13 cellular contexts compared by ENCODE assay signal in the genomic region with DNA sequence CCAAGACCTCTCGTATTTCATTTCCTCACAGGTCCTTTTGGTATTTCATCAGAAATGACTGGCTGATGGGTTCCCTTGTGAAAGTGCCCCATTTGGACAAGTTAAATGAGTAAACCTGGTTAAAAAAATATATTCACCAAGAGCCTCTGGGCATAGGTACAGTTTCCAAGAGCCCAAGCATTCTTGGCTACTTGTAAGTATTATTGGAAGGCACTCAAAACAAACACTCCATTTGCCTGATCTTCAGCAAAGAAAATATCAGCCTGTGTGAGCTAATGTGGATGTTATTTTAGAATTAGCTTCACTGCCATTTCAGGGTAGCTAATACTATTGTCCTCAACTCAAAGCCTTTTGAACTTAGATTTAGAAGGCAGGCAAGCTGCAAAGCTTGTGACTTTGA.
DNase-seq lines count a peak whose midpoint lies in the region; FAIRE-seq and TF ChIP-seq lines count a peak whose summit lies in the region.
"Had no signal": no experiment of that assay in that cellular context is flagged by ENCODE, and none has a peak within 500 bp of the region (broad histone marks: within the 10 kb centered on the region; RNA-seq: fewer than 3 reads in every experiment).

No MANE protein-coding gene starts in this region.

- H3K36me3 Mint-ChIP-seq in type B pancreatic cell: no peaks in the 10 kb centered on the region
- H3K36me3 Mint-ChIP-seq: immature natural killer cell had no signal

- H3K9me3 Mint-ChIP-seq in type B pancreatic cell: no peaks in the 10 kb centered on the region

- H3K4me3 ChIP-seq in fibroblast of villous mesenchyme (ENCODE audit: low read depth, low read length) (no peak overlapping the region), skeletal muscle cell (ENCODE audit: low read depth, low read length) (no peak overlapping the region), dorsolateral prefrontal cortex (no peak overlapping the region)

- H3K27ac ChIP-seq in VCaP (peak overlapping the region; percentile 81), dorsolateral prefrontal cortex (no peak overlapping the region)

- no peaks in the 10 kb centered on the region for H3K4me1 Mint-ChIP-seq in type B pancreatic cell (ENCODE audit: unreplicated experiment)
- H3K4me1 Mint-ChIP-seq: immature natural killer cell had no signal

- H3K4me3 Mint-ChIP-seq in type B pancreatic cell: no peak overlapping the region
- H3K4me3 Mint-ChIP-seq: immature natural killer cell had no signal

- no peaks in the 10 kb centered on the region for H3K27me3 Mint-ChIP-seq in type B pancreatic cell

- H3K27me3 ChIP-seq in dorsolateral prefrontal cortex: peaks cover 0 to 69% (median 18%) of the 10 kb centered on the region in 45 donors

- peak; percentile 31 for FAIRE-seq in GM18507 (lab: Jason Lieb, UNC)

- TF ChIP-seq CTCF in VCaP (conservative IDR thresholded peaks at IDR 0.05) (no peak), fibroblast of villous mesenchyme (IDR thresholded peaks at IDR 0.05; ENCODE audit: insufficient read depth, low read depth, low read length) (no peak), type B pancreatic cell (conservative IDR thresholded peaks at IDR 0.05) (no peak), dorsolateral prefrontal cortex (IDR thresholded peaks at IDR 0.05 in 54 of 56, conservative IDR thresholded peaks at IDR 0.05 in 2 of 56; ENCODE audit: low read depth in 1 of 56, partially characterized antibody in 56 of 56) (no peak)

- intact Hi-C loops in dorsolateral prefrontal cortex (cut with DNase I): no loop called here

- DNase-seq in GM18507 (ENCODE audit: extremely low spot score, insufficient read length, low read depth) (no peak), fibroblast of villous mesenchyme (ENCODE audit: low read depth) (peak; percentile 11), skeletal muscle cell (ENCODE audit: low read depth) (peak; percentile 88), type B pancreatic cell (ENCODE audit: extremely low spot score, unreplicated experiment) (no peak), dorsolateral prefrontal cortex (no peak), SKM-1 (lab: John Stamatoyannopoulos, UW; ENCODE audit: unreplicated experiment) (no peak)
- DNase-seq: activated CD4-positive, alpha-beta T cell treated with anti-CD3 and anti-CD28 coated beads for 1 hour; activated naive CD4-positive, alpha-beta T cell; effector memory CD4-positive, alpha-beta T cell; immature natural killer cell; NCI-H2081 treated with DMSO at 0.1 percent for 48 hours; trophoblast cell had no signal

- no peak overlapping the region for H3K27ac Mint-ChIP-seq in type B pancreatic cell
- H3K27ac Mint-ChIP-seq: immature natural killer cell had no signal

Comparison
In these comparisons a context has a peak if more than half of its experiments do, and no peak if none do; other contexts are left out.
1. DNase-seq: peak in fibroblast of villous mesenchyme (single experiment) and skeletal muscle cell (single experiment); none in GM18507 (single experiment), type B pancreatic cell (single experiment), dorsolateral prefrontal cortex (0 of 10) and SKM-1 (single experiment).